In genomic region chr4:24793219-24794005, GRCh38 we compare ENCODE assay signal across 10 cellular contexts. TPM values are rescaled to one million over a fixed set of nuclear protein-coding genes. Genes with fewer than 3 reads are reported as not detected.
DNase-seq lines count a peak whose midpoint lies in the region; ATAC-seq and TF ChIP-seq lines count a peak whose summit lies in the region.
"Had no signal": no experiment of that assay in that cellular context is flagged by ENCODE, and none has a peak within 500 bp of the region (broad histone marks: within the 10 kb centered on the region; RNA-seq: fewer than 3 reads in every experiment).

No MANE protein-coding gene starts in this region.

- intact Hi-C loops in head of caudate nucleus (cut with DNase I) = no loop called here

- TF ChIP-seq CTCF in RWPE1 (conservative IDR thresholded peaks at IDR 0.05; ENCODE audit: low read depth) (0 out of 2 replicates have a peak, but pooled peaks have one; percentile 11), foreskin keratinocyte (conservative IDR thresholded peaks at IDR 0.05) (peak; percentile 70), thoracic aorta (IDR thresholded peaks at IDR 0.05) (no peak)

- H3K36me3 ChIP-seq in thoracic aorta = no peaks in the 10 kb centered on the region

- H3K4me3 ChIP-seq in thoracic aorta = peak overlapping the region; percentile 80

- H3K27ac ChIP-seq in RWPE1 (no peak overlapping the region), foreskin keratinocyte (no peak overlapping the region), thoracic aorta (peak overlapping the region; percentile 86 to 96)

- H3K27me3 ChIP-seq in foreskin keratinocyte (peaks cover 28% of the 10 kb centered on the region), thoracic aorta (replicated peaks; ENCODE audit: insufficient read depth) (no peaks in the 10 kb centered on the region)

- peak; percentile 0 for DNase-seq in NCI-H2227 (lab: John Stamatoyannopoulos, UW; ENCODE audit: unreplicated experiment)
- no peak for DNase-seq in NCI-H2227 treated with DMSO at 0.1 percent for 48 hours (lab: John Stamatoyannopoulos, UW)
- DNase-seq in RWPE1 (ENCODE audit: low spot score) = peak; percentile 39
- peak; percentile 21 to 56 for DNase-seq in foreskin keratinocyte
- DNase-seq in thoracic aorta (ENCODE audit: low spot score) = no peak
- no peak for DNase-seq in activated CD4-positive, alpha-beta T cell treated with anti-CD3 and anti-CD28 coated beads, Interleukin-2, amount 50 U/mL, for 4 hours
- DNase-seq in head of caudate nucleus = no peak
- no peak for DNase-seq in stimulated activated naive CD4-positive, alpha-beta T cell treated with Interleukin-2 at 50 U/mL for 16 hours (lab: John Stamatoyannopoulos, UW)
- DNase-seq: CD8-positive, alpha-beta memory T cell; NCI-H2081 treated with DMSO at 0.1 percent for 48 hours had no signal

- POLR2A ChIA-PET in RWPE1 (lab: Yijun Ruan, JAX; ENCODE audit: low non-redundant PET) = no interaction called here

- no peaks in the 10 kb centered on the region for H3K4me1 ChIP-seq in foreskin keratinocyte
- H3K4me1 ChIP-seq in thoracic aorta (ENCODE audit: control insufficient read depth in 1 of 2, low read depth in 2 of 2) = peaks cover 16 to 39% of the 10 kb centered on the region in 2 donors

- no peaks in the 10 kb centered on the region for H3K9me3 ChIP-seq in thoracic aorta

- ATAC-seq in foreskin keratinocyte = peak; percentile 79
- ATAC-seq in thoracic aorta (ENCODE audit: insufficient number of reproducible peaks, low FRiP score, low read depth) = no peak

- CTCF ChIA-PET in RWPE1 (lab: Yijun Ruan, JAX) = interaction anchor here (0.6 to 1.5 kb wide), 4 partner anchors 10 to 67 kb away, joined by 3 to 6 read pairs (median 4); no protein-coding TSS in a partner anchor

RNA-seq across cellular contexts. Expression of gene SOD3, which starts 2.0 kb away (rescaled TPM):
- total RNA-seq in foreskin keratinocyte (not detected in 2 replicates), thoracic aorta (100 to 1,000 TPM; 549 to 743 TPM)
- polyA plus RNA-seq in foreskin keratinocyte = 0.04 TPM in 1 of 2 replicates, not detected in the other
- total RNA-seq: CD8-positive, alpha-beta memory T cell had no signal
- polyA plus RNA-seq: CD8-positive, alpha-beta memory T cell had no signal

Comparison
In these comparisons a context has a peak if more than half of its experiments do, and no peak if none do; other contexts are left out.
1. DNase-seq: peak in NCI-H2227 (single experiment), RWPE1 (single experiment) and foreskin keratinocyte (2 of 2); none in NCI-H2227 treated with DMSO at 0.1 percent for 48 hours (single experiment), thoracic aorta (single experiment), activated CD4-positive, alpha-beta T cell treated with anti-CD3 and anti-CD28 coated beads, Interleukin-2, amount 50 U/mL, for 4 hours (0 of 2), head of caudate nucleus (0 of 42) and stimulated activated naive CD4-positive, alpha-beta T cell treated with Interleukin-2 at 50 U/mL for 16 hours (single experiment).
2. H3K27ac ChIP-seq: peak in thoracic aorta (2 of 2); none in RWPE1 (single experiment) and foreskin keratinocyte (single experiment).
3. RNA of gene SOD3, which starts 2.0 kb away (total RNA-seq): 549 to 743 TPM in thoracic aorta; not detected in foreskin keratinocyte; every median in the first group is over 100 times any median in the second.